In the genomic region with DNA sequence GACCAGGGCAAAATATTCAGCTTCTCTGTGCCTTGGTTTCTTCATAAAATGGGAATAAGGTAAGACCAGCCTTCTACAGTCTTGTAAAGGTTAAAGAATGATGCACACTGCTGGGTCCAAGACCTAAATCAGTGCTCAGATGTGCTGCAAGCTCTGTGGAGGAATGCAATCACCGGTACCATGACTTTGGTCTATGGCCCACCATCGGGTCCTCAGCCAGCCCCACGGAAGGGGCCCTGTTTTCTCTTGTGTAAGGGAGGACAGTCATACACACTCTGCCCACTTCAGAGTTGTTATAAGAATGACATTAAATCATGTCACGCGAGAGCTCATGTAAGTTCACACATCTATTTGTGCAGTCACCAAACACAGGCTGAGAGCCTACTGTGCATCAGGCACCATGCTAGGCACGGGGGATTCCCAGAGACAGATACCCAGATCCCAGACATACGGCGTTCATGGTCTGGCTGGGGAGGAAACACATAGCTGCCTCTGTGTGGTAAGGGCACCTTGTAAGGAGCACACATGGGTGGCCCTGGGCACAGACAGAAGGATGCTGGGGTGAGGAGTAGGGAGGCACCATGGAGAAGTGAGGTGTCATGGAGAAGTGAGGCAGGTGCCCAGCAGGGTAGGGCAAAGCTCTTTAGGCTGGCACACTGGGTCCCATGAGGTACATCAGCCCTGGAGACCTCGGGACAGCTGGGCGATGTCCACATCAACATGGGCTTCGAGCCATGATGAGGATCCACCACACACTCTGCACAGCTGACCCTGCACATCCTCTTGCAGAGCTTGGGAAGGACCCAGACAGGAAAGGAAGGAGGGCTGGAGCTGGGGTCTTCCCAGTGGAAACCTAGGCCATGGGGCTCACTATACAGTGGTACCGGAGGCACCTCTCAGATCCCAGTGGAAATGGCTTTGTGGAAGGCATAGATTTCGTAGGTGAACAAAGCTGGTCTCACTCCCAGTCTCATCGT, we compare ENCODE assay signal across 15 cellular contexts.
"Had no signal": no experiment of that assay in that cellular context is flagged by ENCODE, and none has a peak within 500 bp of the region (broad histone marks: within the 10 kb centered on the region; RNA-seq: fewer than 3 reads in every experiment).

No MANE protein-coding gene starts in this region.

- H3K4me1 ChIP-seq: foreskin keratinocyte, pancreas had no signal

- H3K4me1 Mint-ChIP-seq: activated CD4-positive, alpha-beta T cell treated with anti-CD3 and anti-CD28 coated beads, Interleukin-2, amount 10 ng/mL, durations not matched to agents 7 days and 5 days; activated naive CD8-positive, alpha-beta T cell treated with anti-CD3 and anti-CD28 coated beads for 36 hours had no signal

- H3K27me3 ChIP-seq: foreskin keratinocyte, pancreas had no signal

- H3K9me3 ChIP-seq: pancreas, tibial artery had no signal

- H3K27me3 Mint-ChIP-seq: activated CD4-positive, alpha-beta T cell treated with anti-CD3 and anti-CD28 coated beads, Interleukin-2, amount 10 ng/mL, durations not matched to agents 7 days and 5 days; activated naive CD8-positive, alpha-beta T cell treated with anti-CD3 and anti-CD28 coated beads for 36 hours had no signal

- H3K27ac Mint-ChIP-seq: activated CD4-positive, alpha-beta T cell treated with anti-CD3 and anti-CD28 coated beads, Interleukin-2, amount 10 ng/mL, durations not matched to agents 7 days and 5 days; activated naive CD8-positive, alpha-beta T cell treated with anti-CD3 and anti-CD28 coated beads for 36 hours; endodermal cell; neural progenitor cell; T-helper 1 cell treated with Interleukin-12 subunit alpha and Interleukin-12 subunit beta and Interleukin-4 antibody, amounts not matched to agents 30 μg/mL and 1 μg/mL, for 36 hours had no signal

- ATAC-seq: foreskin keratinocyte, pancreas had no signal

- H3K9ac ChIP-seq: neural progenitor cell had no signal

- H3K9me3 Mint-ChIP-seq: activated CD4-positive, alpha-beta T cell treated with anti-CD3 and anti-CD28 coated beads, Interleukin-2, amount 10 ng/mL, durations not matched to agents 7 days and 5 days; activated naive CD8-positive, alpha-beta T cell treated with anti-CD3 and anti-CD28 coated beads for 36 hours; endodermal cell; T-helper 1 cell treated with Interleukin-12 subunit alpha and Interleukin-12 subunit beta and Interleukin-4 antibody, amounts not matched to agents 30 μg/mL and 1 μg/mL, for 36 hours had no signal

- H3K36me3 Mint-ChIP-seq: activated naive CD8-positive, alpha-beta T cell treated with anti-CD3 and anti-CD28 coated beads for 36 hours; naive B cell; neural progenitor cell had no signal

- H3K4me2 ChIP-seq: neural progenitor cell had no signal

- DNase-seq: activated CD4-positive, alpha-beta T cell treated with anti-CD3 and anti-CD28 coated beads, Interleukin-2, amount 10 ng/mL, durations not matched to agents 7 days and 5 days; activated naive CD8-positive, alpha-beta T cell treated with anti-CD3 and anti-CD28 coated beads for 36 hours; amniotic stem cell; endodermal cell; foreskin keratinocyte; hippocampal formation; islet precursor cell; mammary epithelial cell; naive B cell; pancreas; stimulated activated naive CD4-positive, alpha-beta T cell treated with Interleukin-2 at 50 U/mL for 16 hours; tibial artery had no signal

- H3K4me3 Mint-ChIP-seq: activated CD4-positive, alpha-beta T cell treated with anti-CD3 and anti-CD28 coated beads, Interleukin-2, amount 10 ng/mL, durations not matched to agents 7 days and 5 days; activated naive CD8-positive, alpha-beta T cell treated with anti-CD3 and anti-CD28 coated beads for 36 hours; endodermal cell; naive B cell; neural progenitor cell; T-helper 1 cell treated with Interleukin-12 subunit alpha and Interleukin-12 subunit beta and Interleukin-4 antibody, amounts not matched to agents 30 μg/mL and 1 μg/mL, for 36 hours had no signal

- H3K27ac ChIP-seq: epithelial cell of prostate, foreskin keratinocyte, neural progenitor cell, pancreas had no signal

- H3K4me3 ChIP-seq: neural progenitor cell, pancreas, tibial artery had no signal

- H3K36me3 ChIP-seq: neural progenitor cell, pancreas, tibial artery had no signal
